In genomic region chr11:128759597-128759996, GRCh38 we compare ENCODE assay signal across 13 cellular contexts.
A peak's percentile ranks its signal among the peaks of the same experiment; 100 is the strongest.
DNase-seq lines count a peak whose midpoint lies in the region; ATAC-seq lines count a peak whose summit lies in the region.
"Had no signal": no experiment of that assay in that cellular context is flagged by ENCODE, and none has a peak within 500 bp of the region (broad histone marks: within the 10 kb centered on the region; RNA-seq: fewer than 3 reads in every experiment).

No MANE protein-coding gene starts in this region.

- POLR2A ChIA-PET in activated CD4-positive, alpha-beta T cell treated with anti-CD3 and anti-CD28 coated beads for 36 hours (lab: Charles Lee), result interaction anchor here (0.7 kb wide), 1 partner anchor 35 kb away, joined by 3 read pairs; no protein-coding TSS in a partner anchor

- no peak overlapping the region for H2BK5ac ChIP-seq in trophoblast cell (ENCODE audit: low read depth, low read length, poor library complexity)

- no CpG with 5 or more reads among the region's 5 CpGs for WGBS in trophoblast cell (ENCODE audit: extremely low coverage, insufficient coverage, insufficient read length)

- ATAC-seq in activated CD4-positive, alpha-beta T cell treated with anti-CD3 and anti-CD28 coated beads for 36 hours, result no peak
- ATAC-seq in effector memory CD8-positive, alpha-beta T cell (replicated peaks), result no peak
- no peak for ATAC-seq in GM21423 (IDR thresholded peaks at IDR 0.05; ENCODE audit: unreplicated experiment)
- no peak for ATAC-seq in HG02970 (IDR thresholded peaks at IDR 0.05; ENCODE audit: low FRiP score, unreplicated experiment)

- DNase-seq in activated CD4-positive, alpha-beta T cell treated with anti-CD3 and anti-CD28 coated beads for 36 hours, result peak; percentile 19
- no peak for DNase-seq in activated CD4-positive, alpha-beta T cell treated with anti-CD3 and anti-CD28 coated beads for 1 hour
- DNase-seq in RPMI7951 (ENCODE audit: low read depth) (peak; percentile 15), trophoblast cell (peak in 1 of 2 donors; percentile 11), SHP77 (lab: John Stamatoyannopoulos, UW) (no peak)
- DNase-seq in effector memory CD8-positive, alpha-beta T cell, result no peak
- DNase-seq: effector CD8-positive, alpha-beta T cell; NCI-H1436; NCI-H526 treated with DMSO at 0.1 percent for 48 hours; Right ventricle myocardium superior; substantia nigra had no signal

- H4K8ac ChIP-seq in trophoblast cell (ENCODE audit: low read depth, low read length), result no peak overlapping the region

- no peaks in the 10 kb centered on the region for H3K36me3 ChIP-seq in trophoblast cell (ENCODE audit: control insufficient read depth in 1 of 2, insufficient read depth in 2 of 2, low read length in 2 of 2)

- no peak overlapping the region for H2AK5ac ChIP-seq in trophoblast cell (ENCODE audit: low read length)

- no peaks in the 10 kb centered on the region for H3K27me3 ChIP-seq in trophoblast cell (ENCODE audit: insufficient read depth, low read length)

- H4K91ac ChIP-seq in trophoblast cell (ENCODE audit: low read depth, low read length), result no peak overlapping the region

- H3K27ac ChIP-seq in trophoblast cell (ENCODE audit: low read depth, low read length), result peak overlapping the region; percentile 7

- H3K14ac ChIP-seq in trophoblast cell (ENCODE audit: low read length), result no peak overlapping the region

- no peak overlapping the region for H2BK12ac ChIP-seq in trophoblast cell (ENCODE audit: low read length)

- H3K79me2 ChIP-seq in trophoblast cell (ENCODE audit: control insufficient read depth, insufficient read depth, low read length, poor library complexity), result no peaks in the 10 kb centered on the region

- no peak overlapping the region for H3K18ac ChIP-seq in trophoblast cell (ENCODE audit: low read length)

- H3K4ac ChIP-seq in trophoblast cell (ENCODE audit: low read depth, low read length), result no peak overlapping the region

- H3K4me1 Mint-ChIP-seq in activated CD4-positive, alpha-beta T cell treated with anti-CD3 and anti-CD28 coated beads for 36 hours, result peaks cover 59% of the 10 kb centered on the region
- H3K4me1 Mint-ChIP-seq in effector memory CD8-positive, alpha-beta T cell (ENCODE audit: low read depth in 2 of 2), result peaks cover 61 to 72% of the 10 kb centered on the region in 2 donors

- H3K9ac ChIP-seq in trophoblast cell (ENCODE audit: low read length), result no peak overlapping the region

- no peaks in the 10 kb centered on the region for H3K79me1 ChIP-seq in trophoblast cell (ENCODE audit: low read length)

- CTCF ChIA-PET in activated CD4-positive, alpha-beta T cell treated with anti-CD3 and anti-CD28 coated beads for 36 hours (lab: Charles Lee), result interaction anchor here (0.5 to 2.9 kb wide), 5 partner anchors 14 to 237 kb away, joined by 3 to 13 read pairs (median 4); no protein-coding TSS in a partner anchor

- no peaks in the 10 kb centered on the region for H3K9me3 Mint-ChIP-seq in activated CD4-positive, alpha-beta T cell treated with anti-CD3 and anti-CD28 coated beads for 36 hours (ENCODE audit: low read depth)
- H3K9me3 Mint-ChIP-seq in effector memory CD8-positive, alpha-beta T cell, result no peaks in the 10 kb centered on the region

- H3K4me3 Mint-ChIP-seq in activated CD4-positive, alpha-beta T cell treated with anti-CD3 and anti-CD28 coated beads for 36 hours, result peak overlapping the region; percentile 1
- H3K4me3 Mint-ChIP-seq in effector memory CD8-positive, alpha-beta T cell, result no peak overlapping the region

- no peak overlapping the region for H2BK120ac ChIP-seq in trophoblast cell (ENCODE audit: insufficient read depth, low read length, poor library complexity)

- H3K27ac Mint-ChIP-seq in activated CD4-positive, alpha-beta T cell treated with anti-CD3 and anti-CD28 coated beads for 36 hours, result peak overlapping the region; percentile 69
- H3K27ac Mint-ChIP-seq in effector memory CD8-positive, alpha-beta T cell, result peak overlapping the region; percentile 33 to 93

- no peak overlapping the region for H3K4me3 ChIP-seq in trophoblast cell (ENCODE audit: low read depth, low read length)

- H3K27me3 Mint-ChIP-seq in activated CD4-positive, alpha-beta T cell treated with anti-CD3 and anti-CD28 coated beads for 36 hours, result no peaks in the 10 kb centered on the region
- H3K27me3 Mint-ChIP-seq in effector memory CD8-positive, alpha-beta T cell, result no peaks in the 10 kb centered on the region

- H3K4me1 ChIP-seq in trophoblast cell (ENCODE audit: control insufficient read depth in 1 of 2, insufficient read depth in 2 of 2, low read length in 2 of 2), result peaks cover 0 to 8% of the 10 kb centered on the region in 2 experiments

- peaks cover 31% of the 10 kb centered on the region for H3K36me3 Mint-ChIP-seq in activated CD4-positive, alpha-beta T cell treated with anti-CD3 and anti-CD28 coated beads for 36 hours (ENCODE audit: low read depth)
- peaks cover 54% of the 10 kb centered on the region for H3K36me3 Mint-ChIP-seq in effector memory CD8-positive, alpha-beta T cell (ENCODE audit: insufficient read depth)

- intact Hi-C loops in activated CD4-positive, alpha-beta T cell treated with anti-CD3 and anti-CD28 coated beads for 36 hours (cut with DNase I, micrococcal nuclease), result loop anchor here (5.0 to 10.0 kb wide), 6 partner anchors 42 to 725 kb away; no protein-coding TSS in a partner anchor

- H2AFZ ChIP-seq in trophoblast cell (ENCODE audit: insufficient read depth, low read length, poor library complexity), result no peak overlapping the region

- H3K9me3 ChIP-seq in trophoblast cell (ENCODE audit: insufficient read depth, low read depth, low read length), result no peaks in the 10 kb centered on the region

- H3K4me2 ChIP-seq in trophoblast cell (ENCODE audit: low read length), result no peak overlapping the region

- H4K12ac ChIP-seq in trophoblast cell (ENCODE audit: low read depth, low read length), result no peak overlapping the region

- H3K23ac ChIP-seq in trophoblast cell (ENCODE audit: low read length), result no peak overlapping the region

Comparison
In these comparisons a context has a peak if more than half of its experiments do, and no peak if none do; other contexts are left out.
1. DNase-seq: peak in activated CD4-positive, alpha-beta T cell treated with anti-CD3 and anti-CD28 coated beads for 36 hours (single experiment) and RPMI7951 (single experiment); none in activated CD4-positive, alpha-beta T cell treated with anti-CD3 and anti-CD28 coated beads for 1 hour (single experiment), effector memory CD8-positive, alpha-beta T cell (0 of 3) and SHP77 (0 of 2).